In the genomic region with DNA sequence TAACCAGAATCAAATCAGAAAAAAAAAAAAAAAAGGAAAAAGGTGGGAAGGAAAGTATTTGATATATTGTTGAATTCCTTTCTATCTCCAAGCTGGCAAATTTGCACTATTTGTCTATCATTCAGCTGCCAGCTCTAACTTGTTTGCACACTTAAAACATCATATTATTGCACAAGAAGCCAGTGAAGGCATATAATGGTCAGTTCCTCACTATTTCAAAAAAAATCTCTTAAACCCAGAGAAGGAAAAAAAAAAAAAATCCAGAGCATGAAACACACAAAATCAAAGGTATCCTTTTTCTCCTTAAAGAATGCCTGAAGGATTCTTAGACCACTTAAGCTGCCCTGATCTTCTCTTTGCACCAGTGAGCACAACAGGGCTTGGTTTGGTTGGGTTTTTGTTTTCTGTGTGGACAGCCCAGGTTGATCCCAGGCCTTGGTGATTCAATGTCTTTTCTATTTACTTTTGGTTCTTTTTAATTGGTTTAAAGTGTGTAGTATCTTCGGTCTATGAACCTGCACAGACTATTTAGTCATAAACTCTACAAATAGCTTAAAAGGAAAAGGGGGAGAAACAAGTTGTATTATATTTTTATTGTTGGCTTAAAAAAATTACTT, we compare ENCODE assay signal across 17 cellular contexts. TPM values are rescaled to one million over a fixed set of nuclear protein-coding genes. Genes with fewer than 3 reads are reported as not detected.
DNase-seq lines count a peak whose midpoint lies in the region; ATAC-seq, FAIRE-seq and TF ChIP-seq lines count a peak whose summit lies in the region.
"Had no signal": no experiment of that assay in that cellular context is flagged by ENCODE, and none has a peak within 500 bp of the region (broad histone marks: within the 10 kb centered on the region; RNA-seq: fewer than 3 reads in every experiment).

No MANE protein-coding gene starts in this region.

- H3K36me3 ChIP-seq in HepG2 (replicated peaks in 1 of 2; ENCODE audit: control insufficient read depth in 1 of 2, insufficient read depth in 2 of 2, low read length in 2 of 2) = peaks cover 4 to 13% of the 10 kb centered on the region in 2 experiments; a peak in 4 of 5 replicates

- H3K27ac ChIP-seq in A549 = 0 out of 6 replicates have a peak overlapping the region, but pooled peaks of 1 of the 2 experiments have one; percentile 23
- peak overlapping the region; percentile 38 for H3K27ac ChIP-seq in HepG2 (ENCODE audit: extremely low read length, insufficient read depth, low read length)
- no peak overlapping the region for H3K27ac ChIP-seq in coronary artery
- H3K27ac ChIP-seq: C4-2B, KMS-11, RWPE1 had no signal

- TF ChIP-seq CTCF in A549 (IDR thresholded peaks at IDR 0.05) = no peak
- no peak for TF ChIP-seq CTCF in HepG2 (CRISPR knock-in tag; IDR thresholded peaks at IDR 0.05)
- no peak for TF ChIP-seq CTCF in coronary artery (IDR thresholded peaks at IDR 0.05)

- H3K27ac Mint-ChIP-seq in T-helper 17 cell = peak overlapping the region; percentile 8

- no peaks in the 10 kb centered on the region for H3K27me3 Mint-ChIP-seq in T-helper 17 cell

- H2AFZ ChIP-seq in HepG2 (ENCODE audit: low read length) = no peak overlapping the region

- peaks cover 14% of the 10 kb centered on the region for H3K4me1 Mint-ChIP-seq in T-helper 17 cell

- POLR2A ChIA-PET in A549 (lab: Yijun Ruan, JAX) = no interaction called here
- POLR2A ChIA-PET in HepG2 (lab: Yijun Ruan, JAX) = interaction anchor here (1.2 to 1.3 kb wide), 3 partner anchors 14 to 40 kb away, joined by 4 read pairs; partner anchors contain the start of gene DUSP10

- no peaks in the 10 kb centered on the region for H3K79me2 ChIP-seq in HepG2 (ENCODE audit: insufficient read depth, low read length)

- TF ChIP-seq RAD21 in A549 (conservative IDR thresholded peaks at IDR 0.05 in 1 of 2, IDR thresholded peaks at IDR 0.05 in 1 of 2) (no peak), HepG2 (CRISPR knock-in tag; IDR thresholded peaks at IDR 0.05) (no peak)

- FAIRE-seq in A549 (lab: Jason Lieb, UNC) (no peak), GM19239 (lab: Jason Lieb, UNC) (peak; percentile 40), HepG2 (lab: Jason Lieb, UNC) (no peak)

- no peak overlapping the region for H3K4me3 ChIP-seq in A549
- no peak overlapping the region for H3K4me3 ChIP-seq in HepG2 (replicated peaks in 1 of 3; ENCODE audit: insufficient read depth in 1 of 3, low read depth in 2 of 3, low read length in 3 of 3)
- H3K4me3 ChIP-seq in coronary artery = no peak overlapping the region

- H4K20me1 ChIP-seq in HepG2 (ENCODE audit: insufficient read depth, low read length) = no peaks in the 10 kb centered on the region

- H3K4me2 ChIP-seq in A549 = peak overlapping the region; percentile 31; the same call in 2 of the 3 replicates
- no peak overlapping the region for H3K4me2 ChIP-seq in HepG2 (ENCODE audit: low read depth, low read length)
- H3K4me2 ChIP-seq: KMS-11 had no signal

- in situ Hi-C loops in HepG2 (cut with HindIII; ENCODE audit: extremely low pct_ligation_motif_present, low pct_unique_long_range_greater_than_20kb) = no loop called here

- no peaks in the 10 kb centered on the region for H3K27me3 ChIP-seq in HepG2 (ENCODE audit: control insufficient read depth in 1 of 2, insufficient read depth in 2 of 2, low read length in 2 of 2)

- CTCF ChIA-PET in A549 (lab: Yijun Ruan, JAX) = interaction anchor here (0.6 to 0.9 kb wide), 2 partner anchors 179 to 190 kb away, joined by 3 read pairs; no protein-coding TSS in a partner anchor
- CTCF ChIA-PET in HepG2 (lab: Yijun Ruan, JAX; ENCODE audit: low intra/inter-chr PET ratio, low total read pairs) = no interaction called here

- intact Hi-C loops in HepG2 (cut with micrococcal nuclease; ENCODE audit: unreplicated experiment) = no loop called here

- TF ChIP-seq EP300 in A549 (IDR thresholded peaks at IDR 0.05) = no peak
- no peak for TF ChIP-seq EP300 in HepG2 (IDR thresholded peaks at IDR 0.05; ENCODE audit: low read depth in 2 of 2, low read length in 2 of 2)
- TF ChIP-seq EP300 in HepG2 (CRISPR knock-in tag; IDR thresholded peaks at IDR 0.05; ENCODE audit: borderline replicate concordance) = no peak

- peaks cover 9% of the 10 kb centered on the region for H3K36me3 Mint-ChIP-seq in T-helper 17 cell (ENCODE audit: low read depth)

- TF ChIP-seq POLR2A in A549 (IDR thresholded peaks at IDR 0.05; ENCODE audit: low read length) (no peak), HepG2 (IDR thresholded peaks at IDR 0.05; ENCODE audit: insufficient read depth in 1 of 2, low read depth in 2 of 2, low read length in 2 of 2) (no peak)

- DNase-seq in A549 (ENCODE audit: low read depth in 1 of 2, low spot score in 1 of 2) (no peak), GM19239 (ENCODE audit: insufficient read length, low spot score) (no peak), T-helper 17 cell (no peak), HepG2 (ENCODE audit: low spot score) (no peak), HuH-7.5 (ENCODE audit: low spot score) (no peak), coronary artery (ENCODE audit: low spot score) (no peak)
- DNase-seq in activated CD4-positive, CD25-positive, alpha-beta regulatory T cell treated with anti-CD3 and anti-CD28 coated beads, Interleukin-2, amount 50 U/mL, for 72 hours = no peak
- DNase-seq: COR-L47, HCEC 1CT, NCI-H1105 treated with DMSO at 0.1 percent for 48 hours, NCI-H1694 treated with DMSO at 0.1 percent for 48 hours, NCI-H526 treated with DMSO at 0.1 percent for 48 hours, OCI-M1 had no signal

- peaks cover 14% of the 10 kb centered on the region; the same call in 2 of the 3 replicates for H3K4me1 ChIP-seq in A549
- H3K4me1 ChIP-seq in HepG2 (ENCODE audit: insufficient read depth, low read length) = peaks cover 9% of the 10 kb centered on the region

- WGBS in A549 (ENCODE audit: missing lambda C conversion rate) = 24% methylated on average over 1 of the region's 1 CpG
- 32% methylated on average over 1 of the region's 1 CpG for WGBS in HepG2 (ENCODE audit: low lambda C conversion rate)

- H3K9me3 ChIP-seq in A549 (no peaks in the 10 kb centered on the region), T-helper 17 cell (ENCODE audit: control insufficient read depth, low read length, poor library complexity, severe bottlenecking) (no peaks in the 10 kb centered on the region), HepG2 (ENCODE audit: low read length) (no peaks in the 10 kb centered on the region)

- no peak for ATAC-seq in A549
- ATAC-seq in T-helper 17 cell = no peak
- peak; percentile 52; the same call in 2 of the 3 replicates for ATAC-seq in HepG2
- no peak for ATAC-seq in GM18519 (IDR thresholded peaks at IDR 0.05; ENCODE audit: low FRiP score, unreplicated experiment)

- H3K4me3 Mint-ChIP-seq in T-helper 17 cell = no peak overlapping the region

- H3K9ac ChIP-seq in HepG2 (ENCODE audit: insufficient read depth, low read depth, low read length) = no peak overlapping the region
- H3K9ac ChIP-seq: KMS-11 had no signal

- no TSS peak for BruUV-seq in HepG2 (replicated peaks; lab: Mats Ljungman, UMichigan)

TF ChIP-seq in A549, 52 proteins besides CTCF, POLR2A, EP300 and RAD21:
- TF ChIP-seq CEBPB (IDR thresholded peaks at IDR 0.05) (0 out of 4 replicates have a peak, but pooled peaks of 1 of the 2 experiments have one; percentile 23), HOXA7 (CRISPR knock-in tag; IDR thresholded peaks at IDR 0.05) (no peak), TFCP2L1 (CRISPR knock-in tag; IDR thresholded peaks at IDR 0.05) (no peak)

TF ChIP-seq in HepG2, 621 proteins besides CTCF, POLR2A, EP300 and RAD21:
- no peak for TF ChIP-seq MTA1 (CRISPR knock-in tag; IDR thresholded peaks at IDR 0.05; ENCODE audit: borderline replicate concordance)
- TF ChIP-seq CEBPB (IDR thresholded peaks at IDR 0.05; ENCODE audit: borderline replicate concordance, low read depth, low read length) = peak; percentile 64; the same call in 1 of the 2 replicates

RNA-seq across cellular contexts. Expression of gene DUSP10, which starts 40.2 kb away (rescaled TPM):
- 4.8 and 5.0 TPM in 2 replicates for polyA plus RNA-seq in A549 (2011; rRNA removed)
- 2.1 and 3.0 TPM in 2 replicates for polyA plus RNA-seq in A549 (2012; cell fraction: cytosol; rRNA removed)
- polyA plus RNA-seq in A549 (2012; cell fraction: nucleus; rRNA removed) = 3.9 and 4.1 TPM in 2 replicates
- 3.4 to 5.4 TPM (median 5.2 TPM) in 3 replicates for polyA plus RNA-seq in A549 (2017; fragmentation: RNase III; extraction: RNeasy Plus Mini Kit Qiagen cat#74134 plus additional on column Dnase treatment)
- 7.3 and 8.7 TPM in 2 replicates for polyA minus RNA-seq in A549 (2011; rRNA and poly(A)+ RNA removed)
- total RNA-seq in T-helper 17 cell = 100 to 1,000 TPM in 1 of 2 donors, 10 to 100 TPM in 1; 95.6 to 107 TPM
- 2.1 and 2.5 TPM in 2 replicates for total RNA-seq in HepG2 (2016; rRNA removed; fragmentation: Illumina TruSeq; extraction: Trizol)
- total RNA-seq in HepG2 (2016; cell fraction: cytosol; rRNA removed; fragmentation: Illumina TruSeq; extraction: Trizol; ENCODE audit: low read depth) = 1.0 and 1.1 TPM in 2 replicates
- total RNA-seq in HepG2 (2016; cell fraction: insoluble cytoplasmic fraction; rRNA removed; fragmentation: Illumina TruSeq; extraction: Trizol) = 2.7 and 2.8 TPM in 2 replicates
- total RNA-seq in HepG2 (2016; cell fraction: membrane; rRNA removed; fragmentation: Illumina TruSeq; extraction: Trizol) = 1.8 and 2.0 TPM in 2 replicates
- total RNA-seq in HepG2 (2016; cell fraction: nucleus; rRNA removed; fragmentation: Illumina TruSeq; extraction: Trizol) = 3.2 and 3.5 TPM in 2 replicates
- 4.2 and 4.4 TPM in 2 replicates for polyA plus RNA-seq in HepG2 (2011; rRNA removed)
- polyA plus RNA-seq in HepG2 (2011; cell fraction: cytosol; rRNA removed) = 5.3 and 5.7 TPM in 2 replicates
- polyA plus RNA-seq in HepG2 (2011; cell fraction: nucleus; rRNA removed) = 6.2 and 6.9 TPM in 2 replicates
- 2.6 and 5.2 TPM in 2 replicates for polyA plus RNA-seq in HepG2 (2012)
- 0.26 and 0.36 TPM in 2 replicates for polyA plus RNA-seq in HepG2 (2016; cell fraction: cytosol; fragmentation: Illumina TruSeq; extraction: Trizol; ENCODE audit: low read depth)
- polyA plus RNA-seq in HepG2 (2016; cell fraction: insoluble cytoplasmic fraction; fragmentation: Illumina TruSeq; extraction: Trizol; ENCODE audit: low read depth) = 2.8 and 3.3 TPM in 2 replicates
- 1.2 and 1.3 TPM in 2 replicates for polyA plus RNA-seq in HepG2 (2016; cell fraction: membrane; fragmentation: Illumina TruSeq; extraction: Trizol; ENCODE audit: low read depth)
- polyA plus RNA-seq in HepG2 (2016; cell fraction: nucleus; fragmentation: Illumina TruSeq; extraction: Trizol; ENCODE audit: insufficient read depth, low read depth) = 2.0 and 2.4 TPM in 2 replicates
- 11.2 and 16.0 TPM in 2 replicates for polyA minus RNA-seq in HepG2 (2011; rRNA and poly(A)+ RNA removed; ENCODE audit: low replicate concordance)
- 2.7 and 3.9 TPM in 2 replicates for polyA minus RNA-seq in HepG2 (2011; cell fraction: cytosol; rRNA and poly(A)+ RNA removed)
- 13.1 and 15.4 TPM in 2 replicates for polyA minus RNA-seq in HepG2 (2011; cell fraction: nucleus; rRNA and poly(A)+ RNA removed)

Comparison
In these comparisons a context has a peak if more than half of its experiments do, and no peak if none do; other contexts are left out.
1. RNA of gene DUSP10, which starts 40.2 kb away (total RNA-seq): 95.6 to 107 TPM in T-helper 17 cell; 1.0 to 3.5 TPM in HepG2; every median in the first group is over 10 times any median in the second.